1 cellular context compared by ENCODE assay signal in genomic region chr10:23299961-23300360, GRCh38. TPM values are rescaled to one million over a fixed set of nuclear protein-coding genes. Genes with fewer than 3 reads are reported as not detected.
"Had no signal": no experiment of that assay in that cellular context is flagged by ENCODE, and none has a peak within 500 bp of the region (broad histone marks: within the 10 kb centered on the region; RNA-seq: fewer than 3 reads in every experiment).

No MANE protein-coding gene starts in this region.

RNA-seq across cellular contexts. Expression of gene C10orf67, which starts 44.6 kb away (rescaled TPM):
- total RNA-seq: G401 had no signal
